In genomic region chr4:127622923-127623754, GRCh38 we compare ENCODE assay signal across 8 cellular contexts. TPM values are rescaled to one million over a fixed set of nuclear protein-coding genes. Genes with fewer than 3 reads are reported as not detected.
A peak's percentile ranks its signal among the peaks of the same experiment; 100 is the strongest.
DNase-seq lines count a peak whose midpoint lies in the region; ATAC-seq and TF ChIP-seq lines count a peak whose summit lies in the region.

No MANE protein-coding gene starts in this region.

- no peak for DNase-seq in CD4-positive, alpha-beta T cell
- DNase-seq in RPMI7951 (ENCODE audit: low read depth) (peak; percentile 24), uterus (peak in 1 of 2 donors; percentile 29)
- no peak for DNase-seq in stimulated activated CD4-positive, alpha-beta T cell treated with anti-CD3 and anti-CD28 coated beads, Interleukin-4, amount 100 ng/mL, for 24 hours

- H3K9me3 ChIP-seq in CD4-positive, alpha-beta T cell (ENCODE audit: control insufficient read depth, low read length): no peaks in the 10 kb centered on the region
- H3K9me3 ChIP-seq in esophagus (ENCODE audit: control insufficient read depth in 2 of 2, insufficient read depth in 1 of 2, low read depth in 1 of 2, low read length in 1 of 2): no peaks in the 10 kb centered on the region
- no peaks in the 10 kb centered on the region for H3K9me3 ChIP-seq in muscle layer of duodenum (ENCODE audit: control insufficient read depth in 1 of 2, low read length in 2 of 2)
- no peaks in the 10 kb centered on the region for H3K9me3 ChIP-seq in uterus

- H3K27ac ChIP-seq in CD4-positive, alpha-beta T cell (ENCODE audit: low read depth, low read length): no peak overlapping the region
- H3K27ac ChIP-seq in esophagus (ENCODE audit: low read depth in 2 of 2, low read length in 1 of 2): no peak overlapping the region
- no peak overlapping the region for H3K27ac ChIP-seq in muscle layer of duodenum (ENCODE audit: low read length)
- peak overlapping the region in 1 of 2 donors; percentile 10 for H3K27ac ChIP-seq in uterus

- H3K36me3 Mint-ChIP-seq in CD4-positive, alpha-beta T cell (ENCODE audit: low read depth): no peaks in the 10 kb centered on the region

- H3K9me3 Mint-ChIP-seq in CD4-positive, alpha-beta T cell: no peaks in the 10 kb centered on the region

- 1% methylated on average over 65 to 80 of the region's 80 CpGs for WGBS in esophagus, 2 donors

- H3K4me1 ChIP-seq in esophagus (ENCODE audit: control insufficient read depth in 2 of 2, insufficient read depth in 2 of 2, low read length in 1 of 2) (peaks cover 0 to 4% of the 10 kb centered on the region in 2 donors), muscle layer of duodenum (ENCODE audit: control insufficient read depth in 1 of 2, insufficient read depth in 2 of 2, low read length in 2 of 2) (peaks cover 0 to 6% of the 10 kb centered on the region in 2 donors), uterus (no peaks in the 10 kb centered on the region)

- H3K36me3 ChIP-seq in esophagus (ENCODE audit: control insufficient read depth in 2 of 2, insufficient read depth in 2 of 2, low read length in 1 of 2) (no peaks in the 10 kb centered on the region), muscle layer of duodenum (ENCODE audit: control insufficient read depth in 1 of 2, insufficient read depth in 2 of 2, low read length in 2 of 2) (no peaks in the 10 kb centered on the region), uterus (no peaks in the 10 kb centered on the region)

- H3K4me3 Mint-ChIP-seq in CD4-positive, alpha-beta T cell: peak overlapping the region; percentile 57

- H3K27ac Mint-ChIP-seq in CD4-positive, alpha-beta T cell: no peak overlapping the region

- no peak for ATAC-seq in CD4-positive, alpha-beta T cell (ENCODE audit: poor library complexity)
- peak; percentile 56 for ATAC-seq in GM21619 (IDR thresholded peaks at IDR 0.05; ENCODE audit: unreplicated experiment)
- no peak for ATAC-seq in HG02970 (IDR thresholded peaks at IDR 0.05; ENCODE audit: low FRiP score, unreplicated experiment)

- TF ChIP-seq CTCF in CD4-positive, alpha-beta T cell (IDR thresholded peaks at IDR 0.05): no peak
- TF ChIP-seq CTCF in uterus (IDR thresholded peaks at IDR 0.05): peak in 1 of 4 experiments; percentile 23

- peaks cover 37% of the 10 kb centered on the region for H3K27me3 ChIP-seq in CD4-positive, alpha-beta T cell (ENCODE audit: control insufficient read depth, insufficient read depth, low read length)
- H3K27me3 ChIP-seq in esophagus (ENCODE audit: control insufficient read depth in 1 of 2, insufficient read depth in 2 of 2, low read length in 2 of 2): peaks cover 0 to 2% of the 10 kb centered on the region in 2 donors
- H3K27me3 ChIP-seq in muscle layer of duodenum (ENCODE audit: low read depth, low read length): peaks cover 15% of the 10 kb centered on the region
- H3K27me3 ChIP-seq in uterus: peaks cover 0 to 19% of the 10 kb centered on the region in 2 donors

- POLR2A ChIA-PET in CD4-positive, alpha-beta T cell (lab: Charles Lee): no interaction called here

- intact Hi-C loops in CD4-positive, alpha-beta T cell (cut with DNase I, micrococcal nuclease): no loop called here
- intact Hi-C loops in uterus (cut with DNase I; ENCODE audit: low total_unique reads): loop anchor here (10.0 kb wide), 1 partner anchor 112 kb away; the partner anchor contains the start of gene SLC25A31

- CTCF ChIA-PET in CD4-positive, alpha-beta T cell (lab: Charles Lee): no interaction called here

- H3K4me3 ChIP-seq in esophagus (ENCODE audit: low read depth in 1 of 2, low read length in 2 of 2): peak overlapping the region; percentile 51 to 54
- peak overlapping the region; percentile 63 to 90 for H3K4me3 ChIP-seq in muscle layer of duodenum (ENCODE audit: low read depth in 1 of 2, low read length in 2 of 2)
- H3K4me3 ChIP-seq in uterus: peak overlapping the region; percentile 25 to 37

- peaks cover 9% of the 10 kb centered on the region for H3K4me1 Mint-ChIP-seq in CD4-positive, alpha-beta T cell (ENCODE audit: low read depth)

- peaks cover 68% of the 10 kb centered on the region for H3K27me3 Mint-ChIP-seq in CD4-positive, alpha-beta T cell

- no peak for TF ChIP-seq POLR2A in uterus (IDR thresholded peaks at IDR 0.05)

RNA-seq across cellular contexts. Expression of gene INTU, which starts 9.6 kb away (rescaled TPM):
- total RNA-seq in CD4-positive, alpha-beta T cell: not detected
- total RNA-seq in RPMI7951 (2014; rRNA removed; shearing (Covaris generic)): 2.1 and 2.6 TPM in 2 replicates
- polyA plus RNA-seq in esophagus: 1 to 10 TPM; 2.3 to 3.3 TPM
- 10 to 100 TPM in 2 of 4 donors, 1 to 10 TPM in 2; 5.3 to 31.5 (median 11.4) TPM for total RNA-seq in uterus
